Comparison of ENCODE assay signal across 8 cellular contexts in the genomic region with DNA sequence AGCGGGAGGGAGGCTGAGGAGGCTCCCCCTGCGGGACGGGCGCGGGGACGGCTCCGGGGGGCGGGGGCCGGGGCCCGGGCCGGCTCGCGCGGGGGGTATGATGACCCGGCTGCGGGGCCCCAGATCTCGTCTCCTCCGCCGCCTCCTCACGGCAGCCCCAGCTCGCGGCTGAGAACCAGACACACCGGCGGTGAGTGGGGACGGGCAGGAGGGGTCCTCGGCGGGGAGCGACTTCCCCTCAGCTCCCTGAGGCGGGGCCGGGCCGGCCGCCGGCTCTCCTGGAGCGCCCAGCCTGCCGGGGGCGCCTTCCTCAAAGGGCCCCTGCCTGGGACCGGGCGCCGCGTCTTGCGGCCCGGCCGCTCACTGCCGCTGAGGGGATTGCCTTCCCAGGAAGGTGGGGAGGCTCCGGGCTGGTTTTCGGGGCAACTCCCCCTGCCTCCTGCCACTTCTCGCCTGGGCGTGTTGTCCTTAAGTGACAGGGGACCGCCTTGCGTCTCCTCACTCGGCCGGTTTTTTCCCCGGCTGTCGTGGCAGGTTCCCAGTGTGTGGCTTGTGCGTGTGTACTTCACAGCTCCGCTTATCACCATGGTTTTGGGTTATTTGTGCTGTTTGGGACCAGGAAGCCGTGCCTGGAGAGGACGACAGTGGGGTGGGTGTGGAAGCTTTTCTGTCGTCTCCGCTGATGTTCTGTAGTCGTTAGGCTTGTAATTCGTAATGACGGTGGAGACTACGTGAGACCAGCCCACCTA. TPM values are rescaled to one million over a fixed set of nuclear protein-coding genes. Genes with fewer than 3 reads are reported as not detected.
DNase-seq lines count a peak whose midpoint lies in the region; ATAC-seq and TF ChIP-seq lines count a peak whose summit lies in the region.

No MANE protein-coding gene starts in this region.

- H3K9ac ChIP-seq in OCI-LY3 (ENCODE audit: low read length) (peak overlapping the region; percentile 77), neural progenitor cell (peak overlapping the region; percentile 70)

- H3K4me3 ChIP-seq in OCI-LY3 (ENCODE audit: low read length): peak overlapping the region; percentile 98
- H3K4me3 ChIP-seq in fibroblast of pulmonary artery (replicated peaks; ENCODE audit: low read depth, low read length): peak overlapping the region; percentile 97
- H3K4me3 ChIP-seq in neural progenitor cell: peak overlapping the region; percentile 94
- H3K4me3 ChIP-seq in thoracic aorta: peak overlapping the region; percentile 84

- H3K27ac Mint-ChIP-seq in neural progenitor cell: peak overlapping the region; percentile 96

- H2AFZ ChIP-seq in OCI-LY3 (ENCODE audit: low read depth, low read length): no peak overlapping the region
- peak overlapping the region; percentile 87 for H2AFZ ChIP-seq in neural progenitor cell (replicated peaks)

- peaks cover 55% of the 10 kb centered on the region for H3K79me2 ChIP-seq in OCI-LY3 (ENCODE audit: low read length)
- peaks cover 53% of the 10 kb centered on the region for H3K79me2 ChIP-seq in neural progenitor cell (ENCODE audit: low read depth)

- H3K27ac ChIP-seq in OCI-LY3 (ENCODE audit: low read length) (peak overlapping the region; percentile 48), neural progenitor cell (peak overlapping the region; percentile 81), thoracic aorta (peak overlapping the region; percentile 92 to 97)

- no peaks in the 10 kb centered on the region for H3K9me3 ChIP-seq in OCI-LY3 (ENCODE audit: insufficient read depth, low read length)
- H3K9me3 ChIP-seq in neural progenitor cell (ENCODE audit: low read depth): no peaks in the 10 kb centered on the region
- H3K9me3 ChIP-seq in thoracic aorta: no peaks in the 10 kb centered on the region

- H3K4me1 Mint-ChIP-seq in neural progenitor cell: peaks cover 33% of the 10 kb centered on the region

- peaks cover 20% of the 10 kb centered on the region for H3K4me1 ChIP-seq in OCI-LY3 (ENCODE audit: low read length)
- peaks cover 21% of the 10 kb centered on the region for H3K4me1 ChIP-seq in neural progenitor cell
- H3K4me1 ChIP-seq in thoracic aorta (ENCODE audit: control insufficient read depth in 1 of 2, low read depth in 2 of 2): peaks cover 24 to 46% of the 10 kb centered on the region in 2 donors

- TF ChIP-seq CTCF in OCI-LY3 (IDR thresholded peaks at IDR 0.05; ENCODE audit: low read depth, low read length) (peak; percentile 27; the same call in 1 of the 2 replicates), fibroblast of pulmonary artery (IDR thresholded peaks at IDR 0.05; ENCODE audit: low read length, missing control alignments) (no peak), neural progenitor cell (IDR thresholded peaks at IDR 0.05) (peak; percentile 29), thoracic aorta (IDR thresholded peaks at IDR 0.05) (no peak)

- peak overlapping the region; percentile 92 for H3K4me2 ChIP-seq in OCI-LY3 (ENCODE audit: low read length)
- H3K4me2 ChIP-seq in neural progenitor cell: peak overlapping the region; percentile 84

- peak; percentile 65 for DNase-seq in NCI-H748 (lab: John Stamatoyannopoulos, UW; ENCODE audit: unreplicated experiment)
- DNase-seq in NCI-H748 treated with DMSO at 0.1 percent for 48 hours (lab: John Stamatoyannopoulos, UW): no peak
- peak; percentile 24 to 53 for DNase-seq in activated T-helper 1 cell treated with anti-CD3 and anti-CD28 coated beads, Interleukin-2, amount 50 U/mL, for 16 hours (ENCODE audit: low read depth in 1 of 2, low spot score in 1 of 2)
- DNase-seq in fibroblast of pulmonary artery (ENCODE audit: low read depth): peak; percentile 44
- DNase-seq in neural progenitor cell (ENCODE audit: low spot score): peak; percentile 73
- no peak for DNase-seq in thoracic aorta (ENCODE audit: low spot score)

- ATAC-seq in HG02840 (IDR thresholded peaks at IDR 0.05; ENCODE audit: low FRiP score, unreplicated experiment) (peak; percentile 34), thoracic aorta (ENCODE audit: insufficient number of reproducible peaks, low FRiP score, low read depth) (peak; percentile 7)

- H3K27me3 Mint-ChIP-seq in neural progenitor cell (ENCODE audit: insufficient read depth, low read depth): peaks cover 3% of the 10 kb centered on the region

- H4K20me1 ChIP-seq in OCI-LY3 (ENCODE audit: insufficient read depth, low read length): peaks cover 30% of the 10 kb centered on the region
- peaks cover 49% of the 10 kb centered on the region for H4K20me1 ChIP-seq in neural progenitor cell (ENCODE audit: low read depth)

- no peaks in the 10 kb centered on the region for H3K27me3 ChIP-seq in OCI-LY3 (ENCODE audit: low read depth, low read length)
- peaks cover 5% of the 10 kb centered on the region for H3K27me3 ChIP-seq in neural progenitor cell
- H3K27me3 ChIP-seq in thoracic aorta (replicated peaks; ENCODE audit: insufficient read depth): no peaks in the 10 kb centered on the region

- H3K9me3 Mint-ChIP-seq in neural progenitor cell: no peaks in the 10 kb centered on the region

- no peaks in the 10 kb centered on the region for H3K36me3 Mint-ChIP-seq in neural progenitor cell

- H3K36me3 ChIP-seq in OCI-LY3 (replicated peaks; ENCODE audit: low read depth, low read length): no peaks in the 10 kb centered on the region
- H3K36me3 ChIP-seq in neural progenitor cell: no peaks in the 10 kb centered on the region
- no peaks in the 10 kb centered on the region for H3K36me3 ChIP-seq in thoracic aorta

- H3F3A ChIP-seq in neural progenitor cell (ENCODE audit: low read depth): peaks cover 13% of the 10 kb centered on the region

- peak overlapping the region; percentile 99 for H3K4me3 Mint-ChIP-seq in neural progenitor cell

RNA-seq across cellular contexts. Expression of gene HIPK1, which starts 0.8 kb away (rescaled TPM):
- total RNA-seq in neural progenitor cell (ENCODE audit: low replicate concordance): 37.1 and 41.3 TPM in 2 replicates
- total RNA-seq in thoracic aorta: 10 to 100 TPM; 47.4 to 59.1 TPM

RNA-seq across cellular contexts. Expression of gene DCLRE1B, which starts 24.8 kb away (rescaled TPM):
- total RNA-seq in neural progenitor cell (ENCODE audit: low replicate concordance) (8.0 and 11.9 TPM in 2 replicates), thoracic aorta (1 to 10 TPM; 3.2 to 4.4 TPM)

RNA-seq across cellular contexts. Expression of gene AP4B1, which starts 25.3 kb away (rescaled TPM):
- total RNA-seq in neural progenitor cell (ENCODE audit: low replicate concordance): 13.1 and 27.7 TPM in 2 replicates
- total RNA-seq in thoracic aorta: 10 to 100 TPM in 1 of 2 donors, 1 to 10 TPM in 1; 7.0 to 47.2 TPM

RNA-seq across cellular contexts. Expression of gene BCL2L15, which starts 42.5 kb away (rescaled TPM):
- total RNA-seq in neural progenitor cell (ENCODE audit: low replicate concordance) (0.04 and 0.31 TPM in 2 replicates), thoracic aorta (1 to 10 TPM in 1 of 2 donors, under 1 TPM in 1; 0.14 to 1.7 TPM)

RNA-seq across cellular contexts. Expression of gene OLFML3, which starts 49.4 kb away (rescaled TPM):
- total RNA-seq in neural progenitor cell (ENCODE audit: low replicate concordance): 13.4 and 19.3 TPM in 2 replicates
- 10 to 100 TPM; 56.0 to 63.9 TPM for total RNA-seq in thoracic aorta

Comparison
In these comparisons a context has a peak if more than half of its experiments do, and no peak if none do; other contexts are left out.
1. DNase-seq: peak in NCI-H748 (single experiment), activated T-helper 1 cell treated with anti-CD3 and anti-CD28 coated beads, Interleukin-2, amount 50 U/mL, for 16 hours (2 of 2), fibroblast of pulmonary artery (single experiment) and neural progenitor cell (single experiment); none in NCI-H748 treated with DMSO at 0.1 percent for 48 hours (single experiment) and thoracic aorta (single experiment).
2. CTCF ChIP-seq: peak in OCI-LY3 (single experiment) and neural progenitor cell (single experiment); none in fibroblast of pulmonary artery (single experiment) and thoracic aorta (single experiment).
3. Peak in every context shown above with its lines, with median percentiles within 50 percentile points of each other: H3K27ac ChIP-seq and H3K4me3 ChIP-seq.